ENCODE assay signal across 10 cellular contexts in the genomic region with DNA sequence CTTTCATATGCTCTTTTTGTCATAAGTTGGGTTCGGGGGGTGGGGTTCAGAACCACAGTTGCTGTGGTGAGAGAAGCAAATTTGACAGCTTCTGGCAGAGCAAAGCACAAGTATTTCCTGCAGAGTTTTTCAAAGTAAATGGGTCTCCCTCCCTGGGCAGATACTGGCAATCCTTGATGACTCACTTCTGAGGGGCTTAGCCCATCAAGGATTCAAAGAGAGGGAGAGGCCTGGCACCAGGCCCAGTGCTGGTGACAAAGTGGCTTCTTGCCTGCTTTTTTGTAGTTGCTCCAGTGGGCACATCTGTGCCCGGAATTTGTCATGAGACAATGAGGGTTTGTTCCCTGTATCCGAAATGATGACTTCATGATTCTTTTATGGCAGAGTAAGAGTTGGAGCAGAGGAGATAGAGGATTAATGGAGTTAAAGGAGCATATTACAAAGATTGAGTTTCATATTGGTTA. TPM values are rescaled to one million over a fixed set of nuclear protein-coding genes. Genes with fewer than 3 reads are reported as not detected.
DNase-seq lines count a peak whose midpoint lies in the region; ATAC-seq and TF ChIP-seq lines count a peak whose summit lies in the region.
"Had no signal": no experiment of that assay in that cellular context is flagged by ENCODE, and none has a peak within 500 bp of the region (broad histone marks: within the 10 kb centered on the region; RNA-seq: fewer than 3 reads in every experiment).

No MANE protein-coding gene starts in this region.

- H3K14ac ChIP-seq in trophoblast cell (ENCODE audit: low read length) = no peak overlapping the region

- H3F3A ChIP-seq in PC-3 (ENCODE audit: low read length, unreplicated experiment) = no peaks in the 10 kb centered on the region

- CTCF ChIA-PET in HEK293 (lab: Yijun Ruan, JAX) = interaction anchor here (0.9 kb wide), 1 partner anchor 9 kb away, joined by 3 read pairs; no protein-coding TSS in a partner anchor
- CTCF ChIA-PET in PC-3 (lab: Charles Lee) = no interaction called here

- H3K4me1 ChIP-seq in HEK293 (ENCODE audit: control insufficient read depth, insufficient read depth, low read length) = no peaks in the 10 kb centered on the region
- peaks cover 21% of the 10 kb centered on the region for H3K4me1 ChIP-seq in PC-3 (ENCODE audit: insufficient read depth, low read length)
- H3K4me1 ChIP-seq in foreskin keratinocyte = peaks cover 28% of the 10 kb centered on the region
- H3K4me1 ChIP-seq in skeletal muscle satellite cell (ENCODE audit: control insufficient read depth, insufficient read depth, low read length) = peaks cover 17% of the 10 kb centered on the region
- H3K4me1 ChIP-seq in trophoblast cell (ENCODE audit: control insufficient read depth in 1 of 2, insufficient read depth in 2 of 2, low read length in 2 of 2) = peaks cover 0 to 3% of the 10 kb centered on the region in 2 experiments

- no CpG with 5 or more reads among the region's 3 CpGs for WGBS in trophoblast cell (ENCODE audit: extremely low coverage, insufficient coverage, insufficient read length)

- H3K9ac ChIP-seq in PC-3 (ENCODE audit: low read length) (no peak overlapping the region), skeletal muscle satellite cell (ENCODE audit: low read depth, low read length) (no peak overlapping the region), trophoblast cell (ENCODE audit: low read length) (no peak overlapping the region)

- no peak overlapping the region for H2AK5ac ChIP-seq in trophoblast cell (ENCODE audit: low read length)

- H3K27ac ChIP-seq in HEK293 (ENCODE audit: extremely low read depth, low read depth, low read length) (no peak overlapping the region), PC-3 (ENCODE audit: low read length) (peak overlapping the region; percentile 50), foreskin keratinocyte (peak overlapping the region; percentile 10), trophoblast cell (ENCODE audit: low read depth, low read length) (no peak overlapping the region)

- H3K9me2 ChIP-seq in PC-3 (replicated peaks; ENCODE audit: low read length) = no peaks in the 10 kb centered on the region

- no peak overlapping the region for H2BK5ac ChIP-seq in trophoblast cell (ENCODE audit: low read depth, low read length, poor library complexity)

- no peaks in the 10 kb centered on the region for H3K36me3 ChIP-seq in HEK293 (ENCODE audit: control insufficient read depth in 2 of 2, insufficient read depth in 1 of 2, low read length in 2 of 2)
- no peaks in the 10 kb centered on the region for H3K36me3 ChIP-seq in PC-3 (ENCODE audit: low read depth, low read length)
- H3K36me3 ChIP-seq in skeletal muscle satellite cell (ENCODE audit: insufficient read depth, low read length) = no peaks in the 10 kb centered on the region
- no peaks in the 10 kb centered on the region for H3K36me3 ChIP-seq in trophoblast cell (ENCODE audit: control insufficient read depth in 1 of 2, insufficient read depth in 2 of 2, low read length in 2 of 2)

- BruUV-seq in PC-3 (replicated peaks; lab: Mats Ljungman, UMichigan) = no TSS peak

- DNase-seq in PC-3 (peak; percentile 93), foreskin keratinocyte (peak; percentile 51 to 69), trophoblast cell (no peak)
- no peak for DNase-seq in activated effector memory CD4-positive, alpha-beta T cell treated with Interleukin-2 at 50 U/mL for 16 hours
- DNase-seq: activated CD8-positive, alpha-beta memory T cell treated with anti-CD3 and anti-CD28 coated beads for 24 hours; cortex of kidney; NCI-H2029 had no signal

- H4K8ac ChIP-seq in trophoblast cell (ENCODE audit: low read depth, low read length) = no peak overlapping the region

- no peak overlapping the region for H4K12ac ChIP-seq in trophoblast cell (ENCODE audit: low read depth, low read length)

- H3K4me3 ChIP-seq in HEK293 (ENCODE audit: low read depth, low read length) = no peak overlapping the region
- H3K4me3 ChIP-seq in PC-3 (ENCODE audit: low read length) = no peak overlapping the region
- H3K4me3 ChIP-seq in skeletal muscle satellite cell (ENCODE audit: low read length) = no peak overlapping the region
- no peak overlapping the region for H3K4me3 ChIP-seq in trophoblast cell (ENCODE audit: low read depth, low read length)

- no peak overlapping the region for H3K23ac ChIP-seq in trophoblast cell (ENCODE audit: low read length)

- H3K27me3 ChIP-seq in PC-3 (ENCODE audit: low read length) (no peaks in the 10 kb centered on the region), foreskin keratinocyte (no peaks in the 10 kb centered on the region), skeletal muscle satellite cell (ENCODE audit: control insufficient read depth, insufficient read depth, low read length) (no peaks in the 10 kb centered on the region), trophoblast cell (ENCODE audit: insufficient read depth, low read length) (no peaks in the 10 kb centered on the region)

- H2BK12ac ChIP-seq in trophoblast cell (ENCODE audit: low read length) = no peak overlapping the region

- intact Hi-C loops in PC-3 (cut with micrococcal nuclease) = loop anchor here (5.0 kb wide), 1 partner anchor 147 kb away; no protein-coding TSS in a partner anchor

- no peak for TF ChIP-seq CTCF in HEK293 (tag by site-specific recombination; IDR thresholded peaks at IDR 0.05)
- no peak for TF ChIP-seq CTCF in PC-3 (conservative IDR thresholded peaks at IDR 0.05; ENCODE audit: low read depth, low read length)
- TF ChIP-seq CTCF in foreskin keratinocyte (conservative IDR thresholded peaks at IDR 0.05) = no peak

- ATAC-seq in PC-3 (peak; percentile 78), foreskin keratinocyte (peak; percentile 25), HG03442 (IDR thresholded peaks at IDR 0.05; ENCODE audit: unreplicated experiment) (no peak)

- peaks cover 1% of the 10 kb centered on the region for H3K79me1 ChIP-seq in trophoblast cell (ENCODE audit: low read length)

- H3K4me2 ChIP-seq in PC-3 (ENCODE audit: low read length) (peak overlapping the region; percentile 71), skeletal muscle satellite cell (ENCODE audit: low read length) (peak overlapping the region; percentile 24), trophoblast cell (ENCODE audit: low read length) (no peak overlapping the region)

- no peak overlapping the region for H4K91ac ChIP-seq in trophoblast cell (ENCODE audit: low read depth, low read length)

- H2AFZ ChIP-seq in PC-3 (ENCODE audit: low read length) = no peak overlapping the region
- no peak overlapping the region for H2AFZ ChIP-seq in trophoblast cell (ENCODE audit: insufficient read depth, low read length, poor library complexity)

- H2BK120ac ChIP-seq in trophoblast cell (ENCODE audit: insufficient read depth, low read length, poor library complexity) = no peak overlapping the region

- H3K79me2 ChIP-seq in PC-3 (ENCODE audit: low read length) = no peaks in the 10 kb centered on the region
- H3K79me2 ChIP-seq in trophoblast cell (ENCODE audit: control insufficient read depth, insufficient read depth, low read length, poor library complexity) = no peaks in the 10 kb centered on the region

- no peaks in the 10 kb centered on the region for H4K20me1 ChIP-seq in PC-3 (ENCODE audit: low read length)

- no peak overlapping the region for H3K4ac ChIP-seq in trophoblast cell (ENCODE audit: low read depth, low read length)

- POLR2A ChIA-PET in HEK293 (lab: Yijun Ruan, JAX) = no interaction called here
- POLR2A ChIA-PET in PC-3 (lab: Charles Lee; ENCODE audit: unreplicated experiment) = no interaction called here

- no peak overlapping the region for H3K18ac ChIP-seq in trophoblast cell (ENCODE audit: low read length)

- H3K9me3 ChIP-seq in HEK293 (ENCODE audit: control insufficient read depth, insufficient read depth, low read depth, low read length) (no peaks in the 10 kb centered on the region), PC-3 (ENCODE audit: low read length) (no peaks in the 10 kb centered on the region), skeletal muscle satellite cell (replicated peaks; ENCODE audit: low read length) (no peaks in the 10 kb centered on the region), trophoblast cell (ENCODE audit: insufficient read depth, low read depth, low read length) (no peaks in the 10 kb centered on the region)

TF ChIP-seq in HEK293, 187 proteins besides CTCF, POLR2A, EP300 and RAD21 (continues in another document):
- TF ChIP-seq, protein P1, sequence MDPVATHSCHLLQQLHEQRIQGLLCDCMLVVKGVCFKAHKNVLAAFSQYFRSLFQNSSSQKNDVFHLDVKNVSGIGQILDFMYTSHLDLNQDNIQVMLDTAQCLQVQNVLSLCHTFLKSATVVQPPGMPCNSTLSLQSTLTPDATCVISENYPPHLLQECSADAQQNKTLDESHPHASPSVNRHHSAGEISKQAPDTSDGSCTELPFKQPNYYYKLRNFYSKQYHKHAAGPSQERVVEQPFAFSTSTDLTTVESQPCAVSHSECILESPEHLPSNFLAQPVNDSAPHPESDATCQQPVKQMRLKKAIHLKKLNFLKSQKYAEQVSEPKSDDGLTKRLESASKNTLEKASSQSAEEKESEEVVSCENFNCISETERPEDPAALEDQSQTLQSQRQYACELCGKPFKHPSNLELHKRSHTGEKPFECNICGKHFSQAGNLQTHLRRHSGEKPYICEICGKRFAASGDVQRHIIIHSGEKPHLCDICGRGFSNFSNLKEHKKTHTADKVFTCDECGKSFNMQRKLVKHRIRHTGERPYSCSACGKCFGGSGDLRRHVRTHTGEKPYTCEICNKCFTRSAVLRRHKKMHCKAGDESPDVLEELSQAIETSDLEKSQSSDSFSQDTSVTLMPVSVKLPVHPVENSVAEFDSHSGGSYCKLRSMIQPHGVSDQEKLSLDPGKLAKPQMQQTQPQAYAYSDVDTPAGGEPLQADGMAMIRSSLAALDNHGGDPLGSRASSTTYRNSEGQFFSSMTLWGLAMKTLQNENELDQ (tag by site-specific recombination; IDR thresholded peaks at IDR 0.05; ENCODE audit: low read depth) = no peak
- TF ChIP-seq SP7 (tag by site-specific recombination; IDR thresholded peaks at IDR 0.05) = peak; percentile 94
- TF ChIP-seq FEZF1 (tag by site-specific recombination; IDR thresholded peaks at IDR 0.05) = peak; percentile 83
- TF ChIP-seq ZEB2 (tag by site-specific recombination; IDR thresholded peaks at IDR 0.05) = peak; percentile 56; the same call in 1 of the 2 replicates
- TF ChIP-seq, protein P2, sequence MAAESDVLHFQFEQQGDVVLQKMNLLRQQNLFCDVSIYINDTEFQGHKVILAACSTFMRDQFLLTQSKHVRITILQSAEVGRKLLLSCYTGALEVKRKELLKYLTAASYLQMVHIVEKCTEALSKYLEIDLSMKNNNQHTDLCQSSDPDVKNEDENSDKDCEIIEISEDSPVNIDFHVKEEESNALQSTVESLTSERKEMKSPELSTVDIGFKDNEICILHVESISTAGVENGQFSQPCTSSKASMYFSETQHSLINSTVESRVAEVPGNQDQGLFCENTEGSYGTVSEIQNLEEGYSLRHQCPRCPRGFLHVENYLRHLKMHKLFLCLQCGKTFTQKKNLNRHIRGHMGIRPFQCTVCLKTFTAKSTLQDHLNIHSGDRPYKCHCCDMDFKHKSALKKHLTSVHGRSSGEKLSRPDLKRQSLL (tag by site-specific recombination; IDR thresholded peaks at IDR 0.05) = no peak
- no peak for TF ChIP-seq ZNF777 (tag by site-specific recombination; IDR thresholded peaks at IDR 0.05; ENCODE audit: borderline replicate concordance)

RNA-seq across cellular contexts. Expression of a gene that starts 46.6 kb away (rescaled TPM):
- total RNA-seq in PC-3 (2014; rRNA removed) (60.1 and 71.0 TPM in 2 replicates), foreskin keratinocyte (12.7 and 49.3 TPM in 2 replicates)
- polyA plus RNA-seq in foreskin keratinocyte = 3.1 and 15.6 TPM in 2 replicates
- 43.3 and 98.3 TPM in 2 replicates for total RNA-seq in skeletal muscle satellite cell (2012; rRNA removed)
- 111 and 117 TPM in 2 replicates for polyA plus RNA-seq in trophoblast cell (2013)

Comparison
In these comparisons a context has a peak if more than half of its experiments do, and no peak if none do; other contexts are left out.
1. H3K27ac ChIP-seq: peak in PC-3 (single experiment) and foreskin keratinocyte (single experiment); none in HEK293 (single experiment) and trophoblast cell (single experiment).
2. DNase-seq: peak in PC-3 (single experiment) and foreskin keratinocyte (2 of 2); none in trophoblast cell (0 of 2) and activated effector memory CD4-positive, alpha-beta T cell treated with Interleukin-2 at 50 U/mL for 16 hours (single experiment).